In the genomic region with DNA sequence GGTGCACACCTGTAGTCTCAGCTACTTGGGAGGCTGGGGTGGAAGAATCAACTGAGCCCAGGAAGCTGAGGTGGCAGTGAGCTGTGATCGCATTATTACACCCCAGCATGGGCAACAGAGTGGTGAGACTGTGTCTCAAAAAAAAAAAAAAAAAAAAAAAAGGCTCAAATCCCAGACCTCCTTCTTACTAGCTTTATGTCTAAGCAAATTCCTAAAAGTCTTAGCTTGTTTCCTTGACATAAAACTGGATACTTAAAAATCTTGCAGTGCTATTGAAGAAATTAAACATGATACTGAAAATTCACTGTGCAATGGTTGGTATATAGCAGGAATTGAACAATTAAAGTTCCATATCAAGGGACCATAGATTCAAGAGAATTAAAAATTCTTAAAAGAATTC, we compare ENCODE assay signal across 16 cellular contexts. TPM values are rescaled to one million over a fixed set of nuclear protein-coding genes. Genes with fewer than 3 reads are reported as not detected.
DNase-seq lines count a peak whose midpoint lies in the region; ATAC-seq lines count a peak whose summit lies in the region.
"Had no signal": no experiment of that assay in that cellular context is flagged by ENCODE, and none has a peak within 500 bp of the region (broad histone marks: within the 10 kb centered on the region; RNA-seq: fewer than 3 reads in every experiment).

No MANE protein-coding gene starts in this region.

- H3K27me3 Mint-ChIP-seq in activated naive CD4-positive, alpha-beta T cell treated with anti-CD3 and anti-CD28 coated beads for 36 hours (ENCODE audit: low read depth), result no peaks in the 10 kb centered on the region
- H3K27me3 Mint-ChIP-seq in activated T-helper 17 cell treated with anti-CD3 and anti-CD28 coated beads, Interleukin-2, amount 50 U/mL, for 72 hours, result no peaks in the 10 kb centered on the region
- H3K27me3 Mint-ChIP-seq: IgD-negative memory B cell had no signal

- ATAC-seq in activated T-helper 17 cell treated with anti-CD3 and anti-CD28 coated beads, Interleukin-2, amount 50 U/mL, for 72 hours (replicated peaks), result no peak
- ATAC-seq in GM18861 (IDR thresholded peaks at IDR 0.05; ENCODE audit: unreplicated experiment), result no peak

- peak overlapping the region; percentile 11 for H3K27ac Mint-ChIP-seq in activated naive CD4-positive, alpha-beta T cell treated with anti-CD3 and anti-CD28 coated beads for 36 hours
- peak overlapping the region; percentile 62 for H3K27ac Mint-ChIP-seq in activated T-helper 17 cell treated with anti-CD3 and anti-CD28 coated beads, Interleukin-2, amount 50 U/mL, for 72 hours
- H3K27ac Mint-ChIP-seq: IgD-negative memory B cell had no signal

- intact Hi-C loops in activated naive CD4-positive, alpha-beta T cell treated with anti-CD3 and anti-CD28 coated beads for 36 hours (cut with micrococcal nuclease), result no loop called here

- peaks cover 19% of the 10 kb centered on the region for H3K36me3 Mint-ChIP-seq in activated naive CD4-positive, alpha-beta T cell treated with anti-CD3 and anti-CD28 coated beads for 36 hours (ENCODE audit: low read depth)
- H3K36me3 Mint-ChIP-seq in activated T-helper 17 cell treated with anti-CD3 and anti-CD28 coated beads, Interleukin-2, amount 50 U/mL, for 72 hours (ENCODE audit: low read depth), result peaks cover 12% of the 10 kb centered on the region

- no peak overlapping the region for H3K4me3 Mint-ChIP-seq in activated naive CD4-positive, alpha-beta T cell treated with anti-CD3 and anti-CD28 coated beads for 36 hours
- H3K4me3 Mint-ChIP-seq in activated T-helper 17 cell treated with anti-CD3 and anti-CD28 coated beads, Interleukin-2, amount 50 U/mL, for 72 hours, result no peak overlapping the region
- H3K4me3 Mint-ChIP-seq: IgD-negative memory B cell had no signal

- CTCF ChIA-PET in activated naive CD4-positive, alpha-beta T cell treated with anti-CD3 and anti-CD28 coated beads for 36 hours (lab: Charles Lee), result interaction anchor here (0.7 to 5.3 kb wide), 6 partner anchors 10 to 130 kb away, joined by 3 to 25 read pairs (median 4); no protein-coding TSS in a partner anchor

- no peak for DNase-seq in activated naive CD4-positive, alpha-beta T cell treated with anti-CD3 and anti-CD28 coated beads for 36 hours
- DNase-seq in activated naive CD4-positive, alpha-beta T cell (lab: John Stamatoyannopoulos, UW), result no peak
- DNase-seq in GM03348 (ENCODE audit: low spot score) (peak; percentile 16), OCI-M1 (lab: John Stamatoyannopoulos, UW) (no peak), UCSD-AML1 (lab: John Stamatoyannopoulos, UW; ENCODE audit: unreplicated experiment) (no peak)
- DNase-seq: GDM1, NCI-H1092, NCI-H1417 treated with DMSO at 0.1 percent for 48 hours, NCI-H2081, NCI-H2227 treated with DMSO at 0.1 percent for 48 hours, NCI-H526 treated with DMSO at 0.1 percent for 48 hours, Right ventricle myocardium superior, RPMI8226 had no signal

- H3K4me1 Mint-ChIP-seq in activated naive CD4-positive, alpha-beta T cell treated with anti-CD3 and anti-CD28 coated beads for 36 hours (ENCODE audit: low read depth), result no peaks in the 10 kb centered on the region
- H3K4me1 Mint-ChIP-seq in activated T-helper 17 cell treated with anti-CD3 and anti-CD28 coated beads, Interleukin-2, amount 50 U/mL, for 72 hours, result peaks cover 5% of the 10 kb centered on the region

- no peaks in the 10 kb centered on the region for H3K9me3 Mint-ChIP-seq in activated naive CD4-positive, alpha-beta T cell treated with anti-CD3 and anti-CD28 coated beads for 36 hours
- no peaks in the 10 kb centered on the region for H3K9me3 Mint-ChIP-seq in activated T-helper 17 cell treated with anti-CD3 and anti-CD28 coated beads, Interleukin-2, amount 50 U/mL, for 72 hours
- H3K9me3 Mint-ChIP-seq: IgD-negative memory B cell had no signal

RNA-seq across cellular contexts. Expression of a gene that starts 45.0 kb away (rescaled TPM):
- not detected for total RNA-seq in activated naive CD4-positive, alpha-beta T cell treated with anti-CD3 and anti-CD28 coated beads for 36 hours
- not detected for total RNA-seq in activated T-helper 17 cell treated with anti-CD3 and anti-CD28 coated beads, Interleukin-2, amount 50 U/mL, for 72 hours

RNA-seq across cellular contexts. Expression of a gene that starts 49.1 kb away (rescaled TPM):
- not detected for total RNA-seq in activated naive CD4-positive, alpha-beta T cell treated with anti-CD3 and anti-CD28 coated beads for 36 hours
- not detected for total RNA-seq in activated T-helper 17 cell treated with anti-CD3 and anti-CD28 coated beads, Interleukin-2, amount 50 U/mL, for 72 hours

RNA-seq across cellular contexts. Expression of a gene that starts 58.1 kb away (rescaled TPM):
- total RNA-seq in activated naive CD4-positive, alpha-beta T cell treated with anti-CD3 and anti-CD28 coated beads for 36 hours, result under 1 TPM; 0.12 to 0.17 TPM
- total RNA-seq in activated T-helper 17 cell treated with anti-CD3 and anti-CD28 coated beads, Interleukin-2, amount 50 U/mL, for 72 hours, result under 1 TPM in 1 of 2 donors, not detected in 1; 0.56 TPM
